ENCODE assay signal across 28 cellular contexts in genomic region chr6:85892346-85892745, GRCh38.
"Had no signal": no experiment of that assay in that cellular context is flagged by ENCODE, and none has a peak within 500 bp of the region (broad histone marks: within the 10 kb centered on the region; RNA-seq: fewer than 3 reads in every experiment).

No MANE protein-coding gene starts in this region.

- DNase-seq: activated CD4-positive, alpha-beta memory T cell treated with anti-CD3 and anti-CD28 coated beads, Interleukin-2, amount 10 ng/mL, durations not matched to agents 7 days and 5 days; activated CD4-positive, alpha-beta T cell treated with anti-CD3 and anti-CD28 coated beads for 1 hour; activated CD4-positive, alpha-beta T cell treated with anti-CD3 and anti-CD28 coated beads for 4 hours; activated CD4-positive, alpha-beta T cell treated with anti-CD3 and anti-CD28 coated beads, Interleukin-2, amount 10 ng/mL, durations not matched to agents 7 days and 5 days; activated CD4-positive, alpha-beta T cell treated with anti-CD3 and anti-CD28 coated beads, Interleukin-2, amount 50 U/mL, for 4 hours; activated CD8-positive, alpha-beta memory T cell treated with anti-CD3 and anti-CD28 coated beads, Interleukin-2, amount 50 U/mL, for 48 hours; activated gamma-delta T cell; activated naive CD4-positive, alpha-beta T cell treated with anti-CD3 and anti-CD28 coated beads, Interleukin-2, amount 50 U/mL, for 16 hours; activated naive CD4-positive, alpha-beta T cell treated with Interleukin-2 at 50 U/mL for 16 hours; activated T-cell treated with anti-CD3 and anti-CD28 coated beads for 4 hours; activated T-cell treated with anti-CD3 and anti-CD28 coated beads, Interleukin-2, amount 50 U/mL, for 24 hours; activated T-cell treated with anti-CD3 and anti-CD28 coated beads, Interleukin-2, amount 50 U/mL, for 72 hours; amniotic stem cell; anterior cingulate cortex; brain microvascular endothelial cell; dorsolateral prefrontal cortex; effector memory CD4-positive, alpha-beta T cell; erythroblast; foreskin keratinocyte; gastrocnemius medialis; glutamatergic neuron; heart left ventricle; T-helper 2 cell had no signal

- H3K4me1 Mint-ChIP-seq: activated CD4-positive, alpha-beta memory T cell treated with anti-CD3 and anti-CD28 coated beads, Interleukin-2, amount 10 ng/mL, durations not matched to agents 7 days and 5 days; activated CD4-positive, alpha-beta T cell treated with anti-CD3 and anti-CD28 coated beads, Interleukin-2, amount 10 ng/mL, durations not matched to agents 7 days and 5 days; central memory CD8-positive, alpha-beta T cell had no signal

- H3K27me3 ChIP-seq: brain microvascular endothelial cell, dorsolateral prefrontal cortex, esophagus muscularis mucosa, foreskin keratinocyte, gastrocnemius medialis, heart left ventricle had no signal

- H3K4me3 ChIP-seq: coronary artery, dorsolateral prefrontal cortex, esophagus muscularis mucosa, gastrocnemius medialis, heart left ventricle had no signal

- H3K27ac ChIP-seq: brain microvascular endothelial cell, coronary artery, dorsolateral prefrontal cortex, esophagus muscularis mucosa, foreskin keratinocyte, gastrocnemius medialis, heart left ventricle had no signal

- H3K27ac Mint-ChIP-seq: activated CD4-positive, alpha-beta memory T cell treated with anti-CD3 and anti-CD28 coated beads, Interleukin-2, amount 10 ng/mL, durations not matched to agents 7 days and 5 days; activated CD4-positive, alpha-beta T cell treated with anti-CD3 and anti-CD28 coated beads, Interleukin-2, amount 10 ng/mL, durations not matched to agents 7 days and 5 days; activated naive CD8-positive, alpha-beta T cell; activated T-cell treated with anti-CD3 and anti-CD28 coated beads, Interleukin-2, amount 50 U/mL, for 24 hours; activated T-cell treated with anti-CD3 and anti-CD28 coated beads, Interleukin-2, amount 50 U/mL, for 72 hours; dendritic cell treated with granulocyte-macrophage colony-stimulating factor and Interleukin-4, amounts not matched to agents 40 ng/mL and 50 ng/mL, for 4 days had no signal

- H3K4me3 Mint-ChIP-seq: activated CD4-positive, alpha-beta memory T cell treated with anti-CD3 and anti-CD28 coated beads, Interleukin-2, amount 10 ng/mL, durations not matched to agents 7 days and 5 days; activated CD4-positive, alpha-beta T cell treated with anti-CD3 and anti-CD28 coated beads, Interleukin-2, amount 10 ng/mL, durations not matched to agents 7 days and 5 days; activated naive CD8-positive, alpha-beta T cell; activated T-cell treated with anti-CD3 and anti-CD28 coated beads, Interleukin-2, amount 50 U/mL, for 24 hours; activated T-cell treated with anti-CD3 and anti-CD28 coated beads, Interleukin-2, amount 50 U/mL, for 72 hours; central memory CD8-positive, alpha-beta T cell; dendritic cell treated with granulocyte-macrophage colony-stimulating factor and Interleukin-4, amounts not matched to agents 40 ng/mL and 50 ng/mL, for 4 days had no signal

- ATAC-seq: activated T-cell treated with anti-CD3 and anti-CD28 coated beads, Interleukin-2, amount 50 U/mL, for 72 hours; foreskin keratinocyte; gastrocnemius medialis; heart left ventricle had no signal

- H3K9me3 Mint-ChIP-seq: activated CD4-positive, alpha-beta memory T cell treated with anti-CD3 and anti-CD28 coated beads, Interleukin-2, amount 10 ng/mL, durations not matched to agents 7 days and 5 days; activated CD4-positive, alpha-beta T cell treated with anti-CD3 and anti-CD28 coated beads, Interleukin-2, amount 10 ng/mL, durations not matched to agents 7 days and 5 days; activated T-cell treated with anti-CD3 and anti-CD28 coated beads, Interleukin-2, amount 50 U/mL, for 24 hours had no signal

- H3K27me3 Mint-ChIP-seq: activated CD4-positive, alpha-beta memory T cell treated with anti-CD3 and anti-CD28 coated beads, Interleukin-2, amount 10 ng/mL, durations not matched to agents 7 days and 5 days; activated CD4-positive, alpha-beta T cell treated with anti-CD3 and anti-CD28 coated beads, Interleukin-2, amount 10 ng/mL, durations not matched to agents 7 days and 5 days; activated T-cell treated with anti-CD3 and anti-CD28 coated beads, Interleukin-2, amount 50 U/mL, for 24 hours; central memory CD8-positive, alpha-beta T cell; dendritic cell treated with granulocyte-macrophage colony-stimulating factor and Interleukin-4, amounts not matched to agents 40 ng/mL and 50 ng/mL, for 4 days had no signal

- H3K36me3 Mint-ChIP-seq: activated naive CD8-positive, alpha-beta T cell had no signal

- H3K4me1 ChIP-seq: esophagus muscularis mucosa, foreskin keratinocyte, gastrocnemius medialis, heart left ventricle had no signal

- H3K36me3 ChIP-seq: brain microvascular endothelial cell, esophagus muscularis mucosa, gastrocnemius medialis, heart left ventricle had no signal
